16 cellular contexts compared by ENCODE assay signal in genomic region chr1:22117238-22117637, GRCh38. TPM values are rescaled to one million over a fixed set of nuclear protein-coding genes. Genes with fewer than 3 reads are reported as not detected.
DNase-seq lines count a peak whose midpoint lies in the region; ATAC-seq and TF ChIP-seq lines count a peak whose summit lies in the region.
"Had no signal": no experiment of that assay in that cellular context is flagged by ENCODE, and none has a peak within 500 bp of the region (broad histone marks: within the 10 kb centered on the region; RNA-seq: fewer than 3 reads in every experiment).

No MANE protein-coding gene starts in this region.

- peak overlapping the region; percentile 15 for H3K27ac Mint-ChIP-seq in stimulated activated naive CD8-positive, alpha-beta T cell treated with anti-CD3 and anti-CD28 coated beads, Interleukin-15, Interleukin-2, amounts not matched to agents 100 ng/mL and 50 ng/mL, for 24 hours
- H3K27ac Mint-ChIP-seq in natural killer cell: peak overlapping the region; percentile 68 to 69

- H3K9me3 ChIP-seq in OCI-LY7 (ENCODE audit: low read length): no peaks in the 10 kb centered on the region
- H3K9me3 ChIP-seq: breast epithelium, esophagus muscularis mucosa, right atrium auricular region, SJCRH30 had no signal

- ATAC-seq in stimulated activated naive CD8-positive, alpha-beta T cell treated with anti-CD3 and anti-CD28 coated beads, Interleukin-15, Interleukin-2, amounts not matched to agents 100 U/mL and 50 U/mL, for 24 hours: no peak
- no peak for ATAC-seq in natural killer cell
- ATAC-seq in GM21381 (IDR thresholded peaks at IDR 0.05; ENCODE audit: unreplicated experiment): no peak
- ATAC-seq: activated CD4-positive, CD25-positive, alpha-beta regulatory T cell treated with anti-CD3 and anti-CD28 coated beads, Interleukin-2, amount 50 U/mL, for 24 hours had no signal

- H3K4me1 Mint-ChIP-seq in stimulated activated naive CD8-positive, alpha-beta T cell treated with anti-CD3 and anti-CD28 coated beads, Interleukin-15, Interleukin-2, amounts not matched to agents 100 ng/mL and 50 ng/mL, for 24 hours (ENCODE audit: low read depth): peaks cover 25% of the 10 kb centered on the region
- peaks cover 56 to 67% of the 10 kb centered on the region in 2 donors for H3K4me1 Mint-ChIP-seq in natural killer cell

- H3K27ac ChIP-seq in cingulate gyrus (ENCODE audit: low read depth, low read length): peak overlapping the region; percentile 75
- no peak overlapping the region for H3K27ac ChIP-seq in OCI-LY7 (ENCODE audit: low read depth, low read length, poor library complexity, severe bottlenecking)
- H3K27ac ChIP-seq: esophagus muscularis mucosa, SJCRH30 had no signal

- no peak overlapping the region for H3K4me3 Mint-ChIP-seq in stimulated activated naive CD8-positive, alpha-beta T cell treated with anti-CD3 and anti-CD28 coated beads, Interleukin-15, Interleukin-2, amounts not matched to agents 100 ng/mL and 50 ng/mL, for 24 hours
- H3K4me3 Mint-ChIP-seq in natural killer cell: no peak overlapping the region
- H3K4me3 Mint-ChIP-seq: activated naive CD8-positive, alpha-beta T cell treated with anti-CD3 and anti-CD28 coated beads for 36 hours had no signal

- no peaks in the 10 kb centered on the region for H3K27me3 Mint-ChIP-seq in stimulated activated naive CD8-positive, alpha-beta T cell treated with anti-CD3 and anti-CD28 coated beads, Interleukin-15, Interleukin-2, amounts not matched to agents 100 ng/mL and 50 ng/mL, for 24 hours
- no peaks in the 10 kb centered on the region for H3K27me3 Mint-ChIP-seq in natural killer cell (ENCODE audit: low read depth in 2 of 2)
- H3K27me3 Mint-ChIP-seq: activated naive CD8-positive, alpha-beta T cell treated with anti-CD3 and anti-CD28 coated beads for 36 hours had no signal

- peaks cover 9% of the 10 kb centered on the region; the same call in 1 of the 2 replicates for H3K36me3 ChIP-seq in OCI-LY7 (ENCODE audit: insufficient read depth, low read length)
- H3K36me3 ChIP-seq: breast epithelium had no signal

- H3K9me3 Mint-ChIP-seq in stimulated activated naive CD8-positive, alpha-beta T cell treated with anti-CD3 and anti-CD28 coated beads, Interleukin-15, Interleukin-2, amounts not matched to agents 100 ng/mL and 50 ng/mL, for 24 hours: no peaks in the 10 kb centered on the region
- H3K9me3 Mint-ChIP-seq in natural killer cell: no peaks in the 10 kb centered on the region
- H3K9me3 Mint-ChIP-seq: activated naive CD8-positive, alpha-beta T cell treated with anti-CD3 and anti-CD28 coated beads for 36 hours had no signal

- no peaks in the 10 kb centered on the region for H3K9me2 ChIP-seq in OCI-LY7 (ENCODE audit: insufficient read depth, low read length)

- no peak overlapping the region for H2AFZ ChIP-seq in OCI-LY7 (ENCODE audit: low read length)

- CTCF ChIA-PET in OCI-LY7 (lab: Charles Lee; ENCODE audit: unreplicated experiment): no interaction called here

- no TSS peak for BruUV-seq in OCI-LY7 (replicated peaks; lab: Mats Ljungman, UMichigan)

- H3K79me2 ChIP-seq in OCI-LY7 (ENCODE audit: insufficient read depth, low read depth, low read length): no peaks in the 10 kb centered on the region

- H3K36me3 Mint-ChIP-seq in stimulated activated naive CD8-positive, alpha-beta T cell treated with anti-CD3 and anti-CD28 coated beads, Interleukin-15, Interleukin-2, amounts not matched to agents 100 ng/mL and 50 ng/mL, for 24 hours (ENCODE audit: low read depth): peaks cover 17% of the 10 kb centered on the region
- H3K36me3 Mint-ChIP-seq in natural killer cell: no peaks in the 10 kb centered on the region

- no peak for DNase-seq in stimulated activated naive CD8-positive, alpha-beta T cell treated with anti-CD3 and anti-CD28 coated beads, Interleukin-15, Interleukin-2, amounts not matched to agents 100 U/mL and 50 U/mL, for 24 hours
- DNase-seq in natural killer cell (no peak), OCI-LY7 (ENCODE audit: low spot score) (no peak), NCI-H82 treated with DMSO at 0.1 percent for 48 hours (lab: John Stamatoyannopoulos, UW; ENCODE audit: unreplicated experiment) (no peak)
- DNase-seq: activated naive CD8-positive, alpha-beta T cell treated with anti-CD3 and anti-CD28 coated beads for 36 hours; KBM-7; NCI-H2081 treated with DMSO at 0.1 percent for 48 hours had no signal

- H3K4me1 ChIP-seq in OCI-LY7 (ENCODE audit: insufficient read depth, low read length, poor library complexity, severe bottlenecking): peaks cover 19% of the 10 kb centered on the region

- POLR2A ChIA-PET in OCI-LY7 (lab: Charles Lee): no interaction called here

- no peaks in the 10 kb centered on the region for H4K20me1 ChIP-seq in OCI-LY7 (ENCODE audit: insufficient read depth, low read length)

- TF ChIP-seq CTCF in natural killer cell (IDR thresholded peaks at IDR 0.05) (no peak), OCI-LY7 (conservative IDR thresholded peaks at IDR 0.05; ENCODE audit: low read length) (no peak)

- no peak overlapping the region for H3K4me3 ChIP-seq in OCI-LY7 (ENCODE audit: low read depth, low read length, poor library complexity, severe bottlenecking)
- H3K4me3 ChIP-seq: breast epithelium, esophagus muscularis mucosa, lung, right atrium auricular region, SJCRH30 had no signal

- intact Hi-C loops in natural killer cell (cut with micrococcal nuclease) (no loop called here), OCI-LY7 (cut with micrococcal nuclease; ENCODE audit: unreplicated experiment) (no loop called here)

- no peak overlapping the region for H3K4me2 ChIP-seq in OCI-LY7 (ENCODE audit: low read length)

RNA-seq across cellular contexts. Expression of gene WNT4, which starts 25.7 kb away (rescaled TPM):
- total RNA-seq in natural killer cell (not detected), OCI-LY7 (2022) (not detected in 2 replicates)
- total RNA-seq in OCI-LY7 (2014; rRNA removed; shearing (Covaris generic)): not detected in 2 replicates
- total RNA-seq: activated naive CD8-positive, alpha-beta T cell treated with anti-CD3 and anti-CD28 coated beads for 36 hours had no signal
